In the genomic region with DNA sequence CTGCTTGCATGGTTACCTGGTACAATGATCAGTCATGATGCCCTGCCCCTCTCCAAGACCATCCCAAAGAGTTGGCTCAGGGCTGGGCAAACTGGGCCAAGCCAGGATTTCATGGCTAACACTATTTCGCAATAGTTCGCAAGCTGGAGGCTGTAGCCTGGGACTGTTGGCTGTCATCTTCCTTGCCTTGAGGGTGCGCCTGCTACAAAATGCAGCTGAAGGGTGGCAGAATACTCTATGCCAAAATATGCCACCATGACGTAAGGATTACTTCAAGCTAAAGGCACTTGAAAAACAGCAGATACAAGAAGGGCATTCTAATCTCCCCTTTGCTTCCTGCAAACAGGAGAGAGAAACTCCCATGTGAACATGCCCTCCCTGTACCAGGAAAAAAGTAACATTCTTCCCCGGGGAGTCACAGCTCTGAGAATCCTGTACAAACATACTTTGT, we compare ENCODE assay signal across 8 cellular contexts. TPM values are rescaled to one million over a fixed set of nuclear protein-coding genes. Genes with fewer than 3 reads are reported as not detected.
DNase-seq lines count a peak whose midpoint lies in the region; ATAC-seq and TF ChIP-seq lines count a peak whose summit lies in the region.

No MANE protein-coding gene starts in this region.

- peak overlapping the region; percentile 59 for H3K27ac Mint-ChIP-seq in MCF 10A (ENCODE audit: low read depth, unreplicated experiment)

- H3K4me1 ChIP-seq in HUES48 (ENCODE audit: control insufficient read depth, insufficient read depth, low read length) (peaks cover 6% of the 10 kb centered on the region), skeletal muscle satellite cell (ENCODE audit: control insufficient read depth, insufficient read depth, low read length) (peaks cover 24% of the 10 kb centered on the region)

- no peaks in the 10 kb centered on the region for H3K9me3 Mint-ChIP-seq in MCF 10A (ENCODE audit: unreplicated experiment)

- CTCF ChIA-PET in MCF 10A (lab: Yijun Ruan, JAX): interaction anchor here (0.7 to 1.5 kb wide), 3 partner anchors 15 to 98 kb away, joined by 3 to 7 read pairs (median 5); partner anchors contain the start of gene SAT1

- no peak for ATAC-seq in HG03280 (IDR thresholded peaks at IDR 0.05; ENCODE audit: unreplicated experiment)

- H3K27ac ChIP-seq in HUES48 (ENCODE audit: low read depth, low read length): peak overlapping the region; percentile 0

- no peaks in the 10 kb centered on the region for H3K27me3 ChIP-seq in HUES48 (ENCODE audit: control insufficient read depth, insufficient read depth, low read length)
- H3K27me3 ChIP-seq in skeletal muscle satellite cell (ENCODE audit: control insufficient read depth, insufficient read depth, low read length): no peaks in the 10 kb centered on the region

- H3K9me3 ChIP-seq in HUES48 (ENCODE audit: control insufficient read depth, insufficient read depth, low read length) (no peaks in the 10 kb centered on the region), skeletal muscle satellite cell (replicated peaks; ENCODE audit: low read length) (no peaks in the 10 kb centered on the region)

- peaks cover 30% of the 10 kb centered on the region for H3K4me1 Mint-ChIP-seq in MCF 10A (ENCODE audit: insufficient read depth, unreplicated experiment)

- H3K27me3 Mint-ChIP-seq in MCF 10A (ENCODE audit: insufficient read depth, unreplicated experiment): no peaks in the 10 kb centered on the region

- no peak overlapping the region for H3K4me3 ChIP-seq in HUES48 (ENCODE audit: low read depth, low read length)
- H3K4me3 ChIP-seq in skeletal muscle satellite cell (ENCODE audit: low read length): peak overlapping the region; percentile 45

- DNase-seq in MCF 10A (ENCODE audit: unreplicated experiment) (peak; percentile 97), islet precursor cell (peak; percentile 60), MV-4-11 (lab: John Stamatoyannopoulos, UW) (no peak), medulla oblongata (ENCODE audit: extremely low spot score) (no peak)
- no peak for DNase-seq in activated CD8-positive, alpha-beta memory T cell treated with anti-CD3 and anti-CD28 coated beads, Interleukin-2, amount 50 U/mL, for 48 hours

- H3K4me3 Mint-ChIP-seq in MCF 10A (ENCODE audit: unreplicated experiment): peak overlapping the region; percentile 62

- BruUV-seq in MCF 10A (replicated peaks; lab: Mats Ljungman, UMichigan): no TSS peak

- POLR2A ChIA-PET in MCF 10A (lab: Yijun Ruan, JAX): interaction anchor here (0.6 to 10.7 kb wide), 8 partner anchors 9 to 251 kb away, joined by 3 to 111 read pairs (median 5); partner anchors contain the start of genes ACOT9, EIF2S3 and SAT1

- intact Hi-C loops in MCF 10A (cut with micrococcal nuclease): loop anchor here (1.0 to 5.0 kb wide), 2 partner anchors 20 to 98 kb away; no protein-coding TSS in a partner anchor

- peak overlapping the region; percentile 69 for H3K4me2 ChIP-seq in skeletal muscle satellite cell (ENCODE audit: low read length)

- TF ChIP-seq CTCF in MCF 10A (IDR thresholded peaks at IDR 0.05; ENCODE audit: unreplicated experiment): no peak

- H3K36me3 ChIP-seq in HUES48 (ENCODE audit: control insufficient read depth, insufficient read depth, low read length) (no peaks in the 10 kb centered on the region), skeletal muscle satellite cell (ENCODE audit: insufficient read depth, low read length) (no peaks in the 10 kb centered on the region)

- no peaks in the 10 kb centered on the region for H3K36me3 Mint-ChIP-seq in MCF 10A (ENCODE audit: insufficient read depth, unreplicated experiment)

- no peak overlapping the region for H3K9ac ChIP-seq in HUES48 (ENCODE audit: low read depth, low read length)
- H3K9ac ChIP-seq in skeletal muscle satellite cell (ENCODE audit: low read depth, low read length): peak overlapping the region; percentile 64

RNA-seq across cellular contexts. Expression of gene SAT1, which starts 21.0 kb away (rescaled TPM):
- 582 and 687 TPM in 2 replicates for total RNA-seq in MCF 10A (2022)
- total RNA-seq in skeletal muscle satellite cell (2012; rRNA removed): 122 and 238 TPM in 2 replicates

Comparison
In these comparisons a context has a peak if more than half of its experiments do, and no peak if none do; other contexts are left out.
1. DNase-seq: peak in MCF 10A (single experiment) and islet precursor cell (single experiment); none in MV-4-11 (single experiment), medulla oblongata (single experiment) and activated CD8-positive, alpha-beta memory T cell treated with anti-CD3 and anti-CD28 coated beads, Interleukin-2, amount 50 U/mL, for 48 hours (single experiment).